ENCODE assay signal across 9 cellular contexts in genomic region chr2:134282638-134283400, GRCh38. TPM values are rescaled to one million over a fixed set of nuclear protein-coding genes. Genes with fewer than 3 reads are reported as not detected.
A peak's percentile ranks its signal among the peaks of the same experiment; 100 is the strongest.
DNase-seq lines count a peak whose midpoint lies in the region; ATAC-seq and TF ChIP-seq lines count a peak whose summit lies in the region.
"Had no signal": no experiment of that assay in that cellular context is flagged by ENCODE, and none has a peak within 500 bp of the region (broad histone marks: within the 10 kb centered on the region; RNA-seq: fewer than 3 reads in every experiment).

No MANE protein-coding gene starts in this region.

- H3K27ac Mint-ChIP-seq in osteocyte (ENCODE audit: unreplicated experiment) = no peak overlapping the region

- no peaks in the 10 kb centered on the region for H3K9me3 ChIP-seq in mucosa of descending colon
- H3K9me3 ChIP-seq: neutrophil had no signal

- H3K4me1 ChIP-seq in mucosa of descending colon (ENCODE audit: low read depth) = peaks cover under 1% of the 10 kb centered on the region

- H3K4me3 Mint-ChIP-seq in osteocyte (ENCODE audit: unreplicated experiment) = no peak overlapping the region

- no peak for TF ChIP-seq POLR2A in NB4 (IDR thresholded peaks at IDR 0.05; ENCODE audit: extremely low read depth, insufficient read length)

- ATAC-seq in GM18517 (IDR thresholded peaks at IDR 0.05; ENCODE audit: unreplicated experiment) = peak; percentile 92
- ATAC-seq in HG02610 (IDR thresholded peaks at IDR 0.05; ENCODE audit: unreplicated experiment) = peak; percentile 93
- peak; percentile 71 for ATAC-seq in mucosa of descending colon

- H3K4me3 ChIP-seq in NB4 (ENCODE audit: low read depth, low read length) (no peak overlapping the region), mucosa of descending colon (no peak overlapping the region)

- no peak for TF ChIP-seq CTCF in NB4 (IDR thresholded peaks at IDR 0.05; ENCODE audit: low read depth, low read length)
- no peak for TF ChIP-seq CTCF in mucosa of descending colon (IDR thresholded peaks at IDR 0.05)
- no peak for TF ChIP-seq CTCF in osteocyte (IDR thresholded peaks at IDR 0.05)

- no peaks in the 10 kb centered on the region for H3K27me3 Mint-ChIP-seq in osteocyte (ENCODE audit: unreplicated experiment)

- H3K36me3 Mint-ChIP-seq in osteocyte (ENCODE audit: unreplicated experiment) = no peaks in the 10 kb centered on the region

- no peaks in the 10 kb centered on the region for H3K9me3 Mint-ChIP-seq in osteocyte (ENCODE audit: unreplicated experiment)

- DNase-seq in NB4 (ENCODE audit: low read depth) (peak; percentile 53), mucosa of descending colon (no peak), SKM-1 (lab: John Stamatoyannopoulos, UW; ENCODE audit: unreplicated experiment) (no peak), DMS153 (lab: John Stamatoyannopoulos, UW) (no peak), osteocyte (ENCODE audit: extremely low spot score, unreplicated experiment) (no peak), C1 segment of cervical spinal cord (lab: John Stamatoyannopoulos, UW) (no peak)

- H3K36me3 ChIP-seq in mucosa of descending colon (ENCODE audit: low read depth) = no peaks in the 10 kb centered on the region
- H3K36me3 ChIP-seq: neutrophil had no signal

- H3K4me1 Mint-ChIP-seq in osteocyte (ENCODE audit: unreplicated experiment) = no peaks in the 10 kb centered on the region

- intact Hi-C loops in mucosa of descending colon (cut with DNase I, micrococcal nuclease) = no loop called here

RNA-seq across cellular contexts. Expression of gene MGAT5, which starts 28.9 kb away (rescaled TPM):
- total RNA-seq in mucosa of descending colon (10 to 100 TPM; 56.5 to 75.5 (median 69.7) TPM), osteocyte (22.6 and 23.8 TPM in 2 replicates)
